ENCODE assay signal across 8 cellular contexts in genomic region chr17:42673885-42674754, GRCh38. TPM values are rescaled to one million over a fixed set of nuclear protein-coding genes. Genes with fewer than 3 reads are reported as not detected.
DNase-seq lines count a peak whose midpoint lies in the region; ATAC-seq and TF ChIP-seq lines count a peak whose summit lies in the region.

No MANE protein-coding gene starts in this region.

- ATAC-seq in lower lobe of right lung = no peak

- peak; percentile 49 for DNase-seq in SKM-1 treated with dmso at 0.1 percent for 144 hours (lab: John Stamatoyannopoulos, UW; ENCODE audit: unreplicated experiment)
- no peak for DNase-seq in SKM-1 (lab: John Stamatoyannopoulos, UW; ENCODE audit: unreplicated experiment)
- DNase-seq in NCI-H226 = peak; percentile 49
- DNase-seq in choroid plexus epithelial cell (ENCODE audit: low read depth) = peak; percentile 85
- DNase-seq in lower lobe of right lung = no peak
- DNase-seq in uterus = peak; percentile 82 to 87
- DNase-seq in stimulated activated CD4-positive, alpha-beta T cell treated with anti-CD3 and anti-CD28 coated beads, Interleukin-2, amount 100 ng/mL, for 48 hours = no peak
- DNase-seq in activated gamma-delta T cell treated with Interleukin-2 at 50 U/mL for 16 hours = no peak

- peaks cover 66% of the 10 kb centered on the region for H3K4me1 ChIP-seq in lower lobe of right lung
- peaks cover 0 to 24% of the 10 kb centered on the region in 2 donors for H3K4me1 ChIP-seq in uterus

- H3K27ac ChIP-seq in lower lobe of right lung (peak overlapping the region; percentile 85), uterus (peak overlapping the region; percentile 89 to 92)

- H3K36me3 ChIP-seq in lower lobe of right lung = peaks cover 45% of the 10 kb centered on the region
- no peaks in the 10 kb centered on the region for H3K36me3 ChIP-seq in uterus

- TF ChIP-seq POLR2A in uterus (IDR thresholded peaks at IDR 0.05) = no peak

- no peaks in the 10 kb centered on the region for H3K9me3 ChIP-seq in lower lobe of right lung
- no peaks in the 10 kb centered on the region for H3K9me3 ChIP-seq in uterus

- H3K4me3 ChIP-seq in choroid plexus epithelial cell (ENCODE audit: low read depth, low read length) (peak overlapping the region; percentile 88), lower lobe of right lung (peak overlapping the region; percentile 95), uterus (peak overlapping the region; percentile 88 to 91)

- intact Hi-C loops in lower lobe of right lung (cut with DNase I) (no loop called here), uterus (cut with DNase I; ENCODE audit: low total_unique reads) (loop anchor here (10.0 kb wide), 1 partner anchor 99 kb away; the partner anchor contains the start of gene PSMC3IP)

- TF ChIP-seq CTCF in choroid plexus epithelial cell (conservative IDR thresholded peaks at IDR 0.05; ENCODE audit: low read depth, low read length) = peak; percentile 70
- peak; percentile 57 for TF ChIP-seq CTCF in lower lobe of right lung (IDR thresholded peaks at IDR 0.05)
- peak; percentile 1 to 60 (median 32) for TF ChIP-seq CTCF in uterus (IDR thresholded peaks at IDR 0.05)

- peaks cover 13% of the 10 kb centered on the region for H3K27me3 ChIP-seq in lower lobe of right lung (ENCODE audit: low read depth)
- H3K27me3 ChIP-seq in uterus = no peaks in the 10 kb centered on the region

RNA-seq across cellular contexts. Expression of gene PLEKHH3, which starts 2.7 kb away (rescaled TPM):
- 18.3 TPM for total RNA-seq in lower lobe of right lung
- 100 to 1,000 TPM in 1 of 4 donors, 10 to 100 TPM in 1, 1 to 10 TPM in 2; 2.9 to 102 (median 19.2) TPM for total RNA-seq in uterus

RNA-seq across cellular contexts. Expression of gene CCR10, which starts 7.5 kb away (rescaled TPM):
- total RNA-seq in lower lobe of right lung (1.4 TPM), uterus (10 to 100 TPM in 1 of 4 donors, 1 to 10 TPM in 1, under 1 TPM in 2; 0.26 to 17.9 (median 1.6) TPM)

RNA-seq across cellular contexts. Expression of gene CNTNAP1, which starts 8.2 kb away (rescaled TPM):
- 9.0 TPM for total RNA-seq in lower lobe of right lung
- total RNA-seq in uterus = 10 to 100 TPM in 3 of 4 donors, 1 to 10 TPM in 1; 1.5 to 61.5 (median 26.5) TPM

RNA-seq across cellular contexts. Expression of gene TUBG2, which starts 15.0 kb away (rescaled TPM):
- total RNA-seq in lower lobe of right lung (16.8 TPM), uterus (10 to 100 TPM in 3 of 4 donors, 1 to 10 TPM in 1; 9.7 to 60.7 (median 27.6) TPM)

Comparison
In these comparisons a context has a peak if more than half of its experiments do, and no peak if none do; other contexts are left out.
1. DNase-seq: peak in SKM-1 treated with dmso at 0.1 percent for 144 hours (single experiment), NCI-H226 (single experiment), choroid plexus epithelial cell (single experiment) and uterus (2 of 2); none in SKM-1 (single experiment), lower lobe of right lung (single experiment), stimulated activated CD4-positive, alpha-beta T cell treated with anti-CD3 and anti-CD28 coated beads, Interleukin-2, amount 100 ng/mL, for 48 hours (0 of 2) and activated gamma-delta T cell treated with Interleukin-2 at 50 U/mL for 16 hours (single experiment).
2. Peak in every context shown above with its lines, with median percentiles within 50 percentile points of each other: H3K4me3 ChIP-seq and CTCF ChIP-seq.